ENCODE assay signal across 1 cellular context in the genomic region with DNA sequence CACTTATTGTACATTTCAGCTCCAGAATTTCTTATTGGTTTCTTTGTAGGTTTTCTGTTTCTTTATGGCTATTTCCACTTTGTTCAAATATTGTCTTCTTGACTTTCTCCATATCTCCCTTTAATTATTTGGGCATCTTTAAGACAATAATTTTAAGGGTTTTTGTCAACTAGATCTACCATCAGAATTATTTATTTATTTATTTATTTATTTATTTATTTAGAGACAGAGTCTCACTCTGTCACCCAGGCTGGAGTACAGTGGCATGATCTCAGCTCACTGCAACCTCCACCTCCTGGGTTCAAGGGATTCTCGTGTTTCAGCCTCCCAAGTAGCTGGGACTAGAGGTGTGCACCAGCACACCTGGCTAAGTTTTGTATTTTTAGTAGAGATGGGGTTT. TPM values are rescaled to one million over a fixed set of nuclear protein-coding genes. Genes with fewer than 3 reads are reported as not detected.
"Had no signal": no experiment of that assay in that cellular context is flagged by ENCODE, and none has a peak within 500 bp of the region (broad histone marks: within the 10 kb centered on the region; RNA-seq: fewer than 3 reads in every experiment).

No MANE protein-coding gene starts in this region.

RNA-seq across cellular contexts. Expression of gene CLRN1, which starts 15.9 kb away (rescaled TPM):
- polyA plus RNA-seq: GM12878 had no signal
